1 cellular context compared by ENCODE assay signal in genomic region chr2:121085801-121086200, GRCh38.
TF ChIP-seq lines count a peak whose summit lies in the region.

No MANE protein-coding gene starts in this region.

TF ChIP-seq in SK-N-SH, 30 proteins besides CTCF, POLR2A, EP300 and RAD21 (continued from another document):
- TF ChIP-seq REST (IDR thresholded peaks at IDR 0.05; ENCODE audit: low read depth, low read length), result no peak
- no peak for TF ChIP-seq RXRA (IDR thresholded peaks at IDR 0.05; ENCODE audit: borderline replicate concordance, low read depth)
- no peak for TF ChIP-seq USF2 (IDR thresholded peaks at IDR 0.05; ENCODE audit: borderline replicate concordance, low read depth, low read length)
- no peak for TF ChIP-seq GATA2 (CRISPR knock-in tag; IDR thresholded peaks at IDR 0.05)
- TF ChIP-seq NRF1 (IDR thresholded peaks at IDR 0.05; ENCODE audit: low read depth, low read length), result no peak
- no peak for TF ChIP-seq ZBTB33 (IDR thresholded peaks at IDR 0.05; ENCODE audit: borderline replicate concordance, low read depth)
- no peak for TF ChIP-seq GABPA (IDR thresholded peaks at IDR 0.05; ENCODE audit: low read depth)
- no peak for TF ChIP-seq EZH2phosphoT487 (IDR thresholded peaks at IDR 0.05; ENCODE audit: borderline replicate concordance, low read depth)
- no peak for TF ChIP-seq PBX3 (IDR thresholded peaks at IDR 0.05)
- no peak for TF ChIP-seq USF1 (IDR thresholded peaks at IDR 0.05; ENCODE audit: borderline replicate concordance, low read depth)
- no peak for TF ChIP-seq FOSL2 (IDR thresholded peaks at IDR 0.05; ENCODE audit: borderline replicate concordance, low read depth)
- TF ChIP-seq FOXJ3 (CRISPR knock-in tag; IDR thresholded peaks at IDR 0.05), result no peak
